In genomic region chr1:19341201-19342076, GRCh38 we compare ENCODE assay signal across 8 cellular contexts. TPM values are rescaled to one million over a fixed set of nuclear protein-coding genes. Genes with fewer than 3 reads are reported as not detected.
DNase-seq lines count a peak whose midpoint lies in the region; ATAC-seq and TF ChIP-seq lines count a peak whose summit lies in the region.

No MANE protein-coding gene starts in this region.

- H3K27me3 Mint-ChIP-seq in activated B cell treated with CpG ODN at 0.5 μM for 24 hours = no peaks in the 10 kb centered on the region

- no peak overlapping the region for H3K4me3 Mint-ChIP-seq in activated B cell treated with CpG ODN at 0.5 μM for 24 hours

- peak; percentile 85 for ATAC-seq in activated B cell treated with CpG ODN at 0.5 μM for 24 hours (ENCODE audit: low read depth)
- no peak for ATAC-seq in GM19395 (IDR thresholded peaks at IDR 0.05; ENCODE audit: unreplicated experiment)
- no peak for ATAC-seq in HG03097 (IDR thresholded peaks at IDR 0.05; ENCODE audit: low FRiP score, unreplicated experiment)

- intact Hi-C loops in activated B cell treated with CpG ODN at 0.5 μM for 24 hours (cut with micrococcal nuclease) = loop anchor here (1.0 to 10.0 kb wide), 3 partner anchors 27 to 312 kb away; no protein-coding TSS in a partner anchor

- peak; percentile 97 for TF ChIP-seq CTCF in GM12864 (IDR thresholded peaks at IDR 0.05; ENCODE audit: low read depth, low read length, missing control alignments)
- TF ChIP-seq CTCF in activated B cell treated with CpG ODN at 0.5 μM for 24 hours (IDR thresholded peaks at IDR 0.05) = no peak

- no peaks in the 10 kb centered on the region for H3K4me1 Mint-ChIP-seq in activated B cell treated with CpG ODN at 0.5 μM for 24 hours

- H3K27ac Mint-ChIP-seq in activated B cell treated with CpG ODN at 0.5 μM for 24 hours = peak overlapping the region; percentile 35

- no peak overlapping the region for H3K4me3 ChIP-seq in GM12864 (ENCODE audit: low read depth, low read length)

- POLR2A ChIA-PET in activated B cell treated with CpG ODN at 0.5 μM for 24 hours (lab: Charles Lee) = no interaction called here

- H3K9me3 Mint-ChIP-seq in activated B cell treated with CpG ODN at 0.5 μM for 24 hours = no peaks in the 10 kb centered on the region

- in situ Hi-C loops in T47D (cut with HindIII; ENCODE audit: low pct_unique_long_range_greater_than_20kb, low sequenced_read_pairs) = no loop called here

- H3K36me3 Mint-ChIP-seq in activated B cell treated with CpG ODN at 0.5 μM for 24 hours (ENCODE audit: low read depth) = peaks cover 75% of the 10 kb centered on the region

- CTCF ChIA-PET in activated B cell treated with CpG ODN at 0.5 μM for 24 hours (lab: Charles Lee) = interaction anchor here (1.0 to 1.3 kb wide), 4 partner anchors 10 to 312 kb away, joined by 3 to 4 read pairs (median 3); no protein-coding TSS in a partner anchor

- DNase-seq in GM12864 (ENCODE audit: low read depth) (peak; percentile 42), NCI-H1048 (lab: John Stamatoyannopoulos, UW) (peak; percentile 35), activated B cell treated with CpG ODN at 0.5 μM for 24 hours (peak; percentile 64), T47D (ENCODE audit: low read depth in 1 of 2, low spot score in 1 of 2) (peak; percentile 71 to 74), islet precursor cell (peak; percentile 88)
- peak; percentile 72 to 74 for DNase-seq in stimulated activated CD4-positive, alpha-beta T cell treated with anti-CD3 and anti-CD28 coated beads, Interleukin-1b, Interleukin-23, amount 100 ng/mL, for 4 hours (ENCODE audit: low read depth in 2 of 2)

RNA-seq across cellular contexts. Expression of gene SLC66A1, which starts 29.3 kb away (rescaled TPM):
- total RNA-seq in activated B cell treated with CpG ODN at 0.5 μM for 24 hours = 9.1 and 11.9 TPM in 2 replicates

RNA-seq across cellular contexts. Expression of gene AKR7A2, which starts 29.5 kb away (rescaled TPM):
- total RNA-seq in activated B cell treated with CpG ODN at 0.5 μM for 24 hours = 29.9 and 30.3 TPM in 2 replicates

RNA-seq across cellular contexts. Expression of gene AKR7A3, which starts 52.9 kb away (rescaled TPM):
- total RNA-seq in activated B cell treated with CpG ODN at 0.5 μM for 24 hours = 0.61 and 0.80 TPM in 2 replicates

Comparison
In these comparisons a context has a peak if more than half of its experiments do, and no peak if none do; other contexts are left out.
1. DNase-seq: peak in every context shown above with its lines; median percentile 88 in islet precursor cell; 73 in stimulated activated CD4-positive, alpha-beta T cell treated with anti-CD3 and anti-CD28 coated beads, Interleukin-1b, Interleukin-23, amount 100 ng/mL, for 4 hours; 72 in T47D; 64 in activated B cell treated with CpG ODN at 0.5 μM for 24 hours; 42 in GM12864; 35 in NCI-H1048.